Comparison of ENCODE assay signal across 8 cellular contexts in the genomic region with DNA sequence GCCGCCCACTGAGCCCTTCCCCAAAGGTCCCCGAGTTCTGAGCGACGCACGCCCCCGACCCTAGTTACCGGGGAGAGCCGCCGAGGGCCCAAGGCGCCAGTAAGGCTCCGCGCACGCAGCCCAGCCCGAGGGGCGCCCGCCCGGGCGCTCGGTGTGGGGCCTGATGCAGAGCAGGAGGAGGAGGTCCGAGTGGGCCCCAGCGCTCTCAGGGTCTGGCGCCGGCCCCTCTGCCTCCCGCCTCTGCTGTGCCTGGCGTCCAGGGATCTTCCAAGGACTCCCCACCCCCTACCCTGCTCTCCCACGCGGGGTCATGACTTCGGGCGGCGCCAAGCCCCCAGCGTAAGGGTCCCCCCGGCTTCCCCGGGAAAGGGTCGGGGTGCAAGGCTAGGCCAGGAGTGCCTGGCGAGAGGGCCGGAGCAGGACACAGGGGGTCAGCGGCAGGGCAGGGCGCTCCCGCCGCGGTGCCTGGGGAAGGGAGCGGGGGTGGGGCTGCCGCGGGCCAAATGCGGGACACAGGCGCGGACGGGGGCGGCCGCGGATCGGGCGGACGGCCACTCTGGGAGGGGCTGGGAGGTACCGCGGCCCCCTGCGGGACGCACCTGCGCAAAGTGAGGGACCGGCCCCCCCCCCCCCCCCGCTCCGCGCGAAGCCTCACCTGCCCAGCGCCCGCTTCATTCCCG. TPM values are rescaled to one million over a fixed set of nuclear protein-coding genes. Genes with fewer than 3 reads are reported as not detected.
DNase-seq lines count a peak whose midpoint lies in the region; ATAC-seq and TF ChIP-seq lines count a peak whose summit lies in the region.

No MANE protein-coding gene starts in this region.

- TF ChIP-seq CTCF in fibroblast of the aortic adventitia (IDR thresholded peaks at IDR 0.05; ENCODE audit: insufficient read depth, low read length) (no peak), neutrophil (IDR thresholded peaks at IDR 0.05) (no peak)

- no peak overlapping the region for H3K27ac Mint-ChIP-seq in activated T-helper 17 cell treated with anti-CD3 and anti-CD28 coated beads, Interleukin-2, amount 50 U/mL, for 72 hours

- no peaks in the 10 kb centered on the region for H3K27me3 Mint-ChIP-seq in activated T-helper 17 cell treated with anti-CD3 and anti-CD28 coated beads, Interleukin-2, amount 50 U/mL, for 72 hours

- H3K36me3 Mint-ChIP-seq in activated T-helper 17 cell treated with anti-CD3 and anti-CD28 coated beads, Interleukin-2, amount 50 U/mL, for 72 hours (ENCODE audit: low read depth): peaks cover 10% of the 10 kb centered on the region

- DNase-seq in NCI-H2227 (lab: John Stamatoyannopoulos, UW; ENCODE audit: unreplicated experiment) (peak; percentile 77), NCI-H2227 treated with DMSO at 0.1 percent for 48 hours (lab: John Stamatoyannopoulos, UW) (no peak), NCI-H345 (lab: John Stamatoyannopoulos, UW) (peak; percentile 80), fibroblast of the aortic adventitia (ENCODE audit: low read depth) (no peak), 8988T (no peak)

- H3K36me3 ChIP-seq in neutrophil: no peaks in the 10 kb centered on the region

- peaks cover 16% of the 10 kb centered on the region for H3K27me3 ChIP-seq in neutrophil

- H3K27ac ChIP-seq in neutrophil: peak overlapping the region; percentile 77

- peak; percentile 30 for ATAC-seq in HG02884 (IDR thresholded peaks at IDR 0.05; ENCODE audit: unreplicated experiment)
- ATAC-seq in activated T-helper 17 cell treated with anti-CD3 and anti-CD28 coated beads, Interleukin-2, amount 50 U/mL, for 72 hours (replicated peaks): peak; percentile 13

- no peaks in the 10 kb centered on the region for H3K9me3 Mint-ChIP-seq in activated T-helper 17 cell treated with anti-CD3 and anti-CD28 coated beads, Interleukin-2, amount 50 U/mL, for 72 hours

- no peaks in the 10 kb centered on the region for H3K9me3 ChIP-seq in neutrophil

- peak overlapping the region; percentile 82 for H3K4me3 Mint-ChIP-seq in activated T-helper 17 cell treated with anti-CD3 and anti-CD28 coated beads, Interleukin-2, amount 50 U/mL, for 72 hours

- H3K4me3 ChIP-seq in fibroblast of the aortic adventitia (ENCODE audit: low read depth, low read length): peak overlapping the region; percentile 81
- H3K4me3 ChIP-seq in neutrophil (ENCODE audit: low read depth in 1 of 2, low read length in 1 of 2): peak overlapping the region; percentile 64 to 68

- H3K4me1 ChIP-seq in neutrophil (ENCODE audit: control insufficient read depth in 1 of 2, insufficient read depth in 1 of 2, low read depth in 1 of 2, low read length in 1 of 2): peaks cover 19 to 21% of the 10 kb centered on the region in 2 experiments

- H3K4me1 Mint-ChIP-seq in activated T-helper 17 cell treated with anti-CD3 and anti-CD28 coated beads, Interleukin-2, amount 50 U/mL, for 72 hours: peaks cover 5% of the 10 kb centered on the region

RNA-seq across cellular contexts. Expression of a gene that starts 0.6 kb away (rescaled TPM):
- 10 to 100 TPM; 11.2 to 23.0 TPM for total RNA-seq in activated T-helper 17 cell treated with anti-CD3 and anti-CD28 coated beads, Interleukin-2, amount 50 U/mL, for 72 hours
- 24.0 and 25.9 TPM in 2 replicates for total RNA-seq in fibroblast of the aortic adventitia (ENCODE audit: low replicate concordance)

RNA-seq across cellular contexts. Expression of a gene that starts 17.5 kb away (rescaled TPM):
- total RNA-seq in activated T-helper 17 cell treated with anti-CD3 and anti-CD28 coated beads, Interleukin-2, amount 50 U/mL, for 72 hours: 10 to 100 TPM; 20.9 to 31.1 TPM
- total RNA-seq in fibroblast of the aortic adventitia (ENCODE audit: low replicate concordance): 7.9 and 15.9 TPM in 2 replicates

Comparison
In these comparisons a context has a peak if more than half of its experiments do, and no peak if none do; other contexts are left out.
1. DNase-seq: peak in NCI-H2227 (single experiment) and NCI-H345 (single experiment); none in NCI-H2227 treated with DMSO at 0.1 percent for 48 hours (single experiment), fibroblast of the aortic adventitia (single experiment) and 8988T (single experiment).